15 cellular contexts compared by ENCODE assay signal in genomic region chr12:126773012-126773411, GRCh38.
A peak's percentile ranks its signal among the peaks of the same experiment; 100 is the strongest.
DNase-seq lines count a peak whose midpoint lies in the region; ATAC-seq and TF ChIP-seq lines count a peak whose summit lies in the region.
"Had no signal": no experiment of that assay in that cellular context is flagged by ENCODE, and none has a peak within 500 bp of the region (broad histone marks: within the 10 kb centered on the region; RNA-seq: fewer than 3 reads in every experiment).

No MANE protein-coding gene starts in this region.

- H3K9me3 Mint-ChIP-seq in activated CD4-positive, alpha-beta T cell treated with anti-CD3 and anti-CD28 coated beads for 36 hours (ENCODE audit: low read depth), result peaks cover 14% of the 10 kb centered on the region
- peaks cover 19% of the 10 kb centered on the region for H3K9me3 Mint-ChIP-seq in activated naive CD8-positive, alpha-beta T cell (ENCODE audit: low read depth)
- H3K9me3 Mint-ChIP-seq in stimulated activated effector memory CD8-positive, alpha-beta T cell treated with anti-CD3 and anti-CD28 coated beads, Interleukin-12 subunit alpha, Interleukin-12 subunit beta, amount 100 ng/mL, for 72 hours, result peaks cover 15% of the 10 kb centered on the region

- H3K4me1 Mint-ChIP-seq in activated CD4-positive, alpha-beta T cell treated with anti-CD3 and anti-CD28 coated beads for 36 hours, result peaks cover 31% of the 10 kb centered on the region
- H3K4me1 Mint-ChIP-seq in activated naive CD8-positive, alpha-beta T cell (ENCODE audit: low read depth), result peaks cover 14% of the 10 kb centered on the region
- peaks cover 34% of the 10 kb centered on the region for H3K4me1 Mint-ChIP-seq in stimulated activated effector memory CD8-positive, alpha-beta T cell treated with anti-CD3 and anti-CD28 coated beads, Interleukin-12 subunit alpha, Interleukin-12 subunit beta, amount 100 ng/mL, for 72 hours
- H3K4me1 Mint-ChIP-seq: neural progenitor cell had no signal

- H3K27ac Mint-ChIP-seq in activated CD4-positive, alpha-beta T cell treated with anti-CD3 and anti-CD28 coated beads for 36 hours, result peak overlapping the region; percentile 53
- peak overlapping the region; percentile 30 for H3K27ac Mint-ChIP-seq in activated naive CD8-positive, alpha-beta T cell
- peak overlapping the region; percentile 98 for H3K27ac Mint-ChIP-seq in stimulated activated effector memory CD8-positive, alpha-beta T cell treated with anti-CD3 and anti-CD28 coated beads, Interleukin-12 subunit alpha, Interleukin-12 subunit beta, amount 100 ng/mL, for 72 hours
- H3K27ac Mint-ChIP-seq: neural progenitor cell had no signal

- no peak for DNase-seq in activated CD4-positive, alpha-beta T cell treated with anti-CD3 and anti-CD28 coated beads for 36 hours
- DNase-seq in activated CD4-positive, alpha-beta T cell treated with anti-CD3 and anti-CD28 coated beads for 48 hours, result no peak
- DNase-seq in stimulated activated effector memory CD8-positive, alpha-beta T cell treated with anti-CD3 and anti-CD28 coated beads, Interleukin-12 subunit alpha, Interleukin-12 subunit beta, amount 100 ng/mL, for 72 hours (ENCODE audit: low spot score in 2 of 2), result no peak
- DNase-seq in cortex of kidney (lab: John Stamatoyannopoulos, UW), result no peak
- DNase-seq in head of caudate nucleus, result no peak
- DNase-seq: 8988T; activated effector memory CD4-positive, alpha-beta T cell treated with anti-CD3 and anti-CD28 coated beads, Interleukin-2, amount 50 U/mL, for 16 hours; cerebellar nuclear complex; NCI-H345; tibial artery had no signal

- no peak for ATAC-seq in activated CD4-positive, alpha-beta T cell treated with anti-CD3 and anti-CD28 coated beads for 36 hours
- peak; percentile 14 for ATAC-seq in HG03039 (IDR thresholded peaks at IDR 0.05; ENCODE audit: unreplicated experiment)
- ATAC-seq in stimulated activated effector memory CD8-positive, alpha-beta T cell treated with anti-CD3 and anti-CD28 coated beads, Interleukin-12 subunit alpha, Interleukin-12 subunit beta, amount 100 ng/mL, for 72 hours, result no peak
- ATAC-seq in GM18505 (IDR thresholded peaks at IDR 0.05; ENCODE audit: unreplicated experiment), result no peak

- peaks cover 7% of the 10 kb centered on the region for H3K27me3 Mint-ChIP-seq in activated CD4-positive, alpha-beta T cell treated with anti-CD3 and anti-CD28 coated beads for 36 hours
- peaks cover 3% of the 10 kb centered on the region for H3K27me3 Mint-ChIP-seq in activated naive CD8-positive, alpha-beta T cell
- H3K27me3 Mint-ChIP-seq: stimulated activated naive B cell treated with anti-CD40 and anti-IgM and Interleukin-4, amounts not matched to agents 10 μg/mL and 1 μg/mL and 100 μg/mL, for 72 hours had no signal

- CTCF ChIA-PET in activated CD4-positive, alpha-beta T cell treated with anti-CD3 and anti-CD28 coated beads for 36 hours (lab: Charles Lee), result interaction anchor here (1.0 kb wide), 1 partner anchor 20 kb away, joined by 3 read pairs; no protein-coding TSS in a partner anchor

- no peak for TF ChIP-seq POLR2A in GM18505 (IDR thresholded peaks at IDR 0.05; ENCODE audit: borderline replicate concordance, extremely low read depth, insufficient read depth, insufficient read length)

- POLR2A ChIA-PET in activated CD4-positive, alpha-beta T cell treated with anti-CD3 and anti-CD28 coated beads for 36 hours (lab: Charles Lee), result no interaction called here

- intact Hi-C loops in activated CD4-positive, alpha-beta T cell treated with anti-CD3 and anti-CD28 coated beads for 36 hours (cut with DNase I, micrococcal nuclease), result loop anchor here in 1 of 2 experiments (2.0 to 5.0 kb wide), 3 partner anchors 291 to 352 kb away; no protein-coding TSS in a partner anchor
- intact Hi-C loops in head of caudate nucleus (cut with DNase I), result no loop called here

- H3K4me3 Mint-ChIP-seq in activated CD4-positive, alpha-beta T cell treated with anti-CD3 and anti-CD28 coated beads for 36 hours, result no peak overlapping the region
- H3K4me3 Mint-ChIP-seq in activated naive CD8-positive, alpha-beta T cell, result no peak overlapping the region
- peak overlapping the region; percentile 80 for H3K4me3 Mint-ChIP-seq in stimulated activated effector memory CD8-positive, alpha-beta T cell treated with anti-CD3 and anti-CD28 coated beads, Interleukin-12 subunit alpha, Interleukin-12 subunit beta, amount 100 ng/mL, for 72 hours
- H3K4me3 Mint-ChIP-seq: neural progenitor cell; stimulated activated naive B cell treated with anti-CD40 and anti-IgM and Interleukin-4, amounts not matched to agents 10 μg/mL and 1 μg/mL and 100 μg/mL, for 72 hours had no signal

- peaks cover 23% of the 10 kb centered on the region for H3K36me3 Mint-ChIP-seq in activated CD4-positive, alpha-beta T cell treated with anti-CD3 and anti-CD28 coated beads for 36 hours (ENCODE audit: low read depth)
- H3K36me3 Mint-ChIP-seq in activated naive CD8-positive, alpha-beta T cell, result peaks cover 3% of the 10 kb centered on the region
- peaks cover 42% of the 10 kb centered on the region for H3K36me3 Mint-ChIP-seq in stimulated activated effector memory CD8-positive, alpha-beta T cell treated with anti-CD3 and anti-CD28 coated beads, Interleukin-12 subunit alpha, Interleukin-12 subunit beta, amount 100 ng/mL, for 72 hours
- H3K36me3 Mint-ChIP-seq: neural progenitor cell had no signal

Comparison
In these comparisons a context has a peak if more than half of its experiments do, and no peak if none do; other contexts are left out.
1. H3K27ac Mint-ChIP-seq: peak in every context shown above with its lines; median percentile 98 in stimulated activated effector memory CD8-positive, alpha-beta T cell treated with anti-CD3 and anti-CD28 coated beads, Interleukin-12 subunit alpha, Interleukin-12 subunit beta, amount 100 ng/mL, for 72 hours; 53 in activated CD4-positive, alpha-beta T cell treated with anti-CD3 and anti-CD28 coated beads for 36 hours; 30 in activated naive CD8-positive, alpha-beta T cell.